Comparison of ENCODE assay signal across 12 cellular contexts in the genomic region with DNA sequence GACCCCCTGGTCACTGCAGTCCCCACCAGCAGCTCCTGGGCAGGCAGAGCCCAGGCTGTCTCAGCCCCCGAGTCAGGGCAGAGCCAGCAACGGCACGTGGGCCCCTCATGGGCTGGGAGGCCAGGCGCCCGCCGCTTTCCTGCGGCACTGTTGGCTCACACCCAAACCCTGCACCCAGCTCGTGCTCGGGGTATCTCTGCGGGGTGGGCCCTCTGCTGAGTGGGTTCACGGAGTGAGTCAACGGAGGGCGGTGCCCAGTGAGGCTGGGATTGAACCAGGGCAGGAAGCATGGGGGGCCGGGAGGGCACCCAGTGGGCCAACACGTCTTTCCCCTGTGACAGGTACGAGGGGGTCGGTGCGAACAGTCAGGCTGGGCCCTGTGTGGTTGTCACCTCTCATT. TPM values are rescaled to one million over a fixed set of nuclear protein-coding genes. Genes with fewer than 3 reads are reported as not detected.
DNase-seq lines count a peak whose midpoint lies in the region; ATAC-seq and TF ChIP-seq lines count a peak whose summit lies in the region.
"Had no signal": no experiment of that assay in that cellular context is flagged by ENCODE, and none has a peak within 500 bp of the region (broad histone marks: within the 10 kb centered on the region; RNA-seq: fewer than 3 reads in every experiment).

No MANE protein-coding gene starts in this region.

- H2AFZ ChIP-seq in smooth muscle cell (ENCODE audit: low read depth), result no peak overlapping the region
- H2AFZ ChIP-seq: GM23248 had no signal

- peaks cover 54 to 87% of the 10 kb centered on the region in 2 donors for H3K4me1 Mint-ChIP-seq in stimulated activated naive B cell treated with anti-CD40 and anti-IgM and Interleukin-4, amounts not matched to agents 10 μg/mL and 1 μg/mL and 100 μg/mL, for 72 hours
- no peaks in the 10 kb centered on the region for H3K4me1 Mint-ChIP-seq in endothelial cell (ENCODE audit: unreplicated experiment)

- peak in 1 of 4 donors; percentile 4 for ATAC-seq in right lobe of liver
- ATAC-seq in stimulated activated naive B cell treated with anti-CD40 and anti-IgM and Interleukin-4, amounts not matched to agents 10 μg/mL and 1 μg/mL and 100 μg/mL, for 72 hours (replicated peaks), result no peak

- no peak overlapping the region for H3K4me3 ChIP-seq in right lobe of liver
- no peak overlapping the region for H3K4me3 ChIP-seq in smooth muscle cell
- H3K4me3 ChIP-seq: GM23248 had no signal

- H4K20me1 ChIP-seq in smooth muscle cell (ENCODE audit: low read depth), result no peaks in the 10 kb centered on the region

- H3K27me3 Mint-ChIP-seq in stimulated activated naive B cell treated with anti-CD40 and anti-IgM and Interleukin-4, amounts not matched to agents 10 μg/mL and 1 μg/mL and 100 μg/mL, for 72 hours, result no peaks in the 10 kb centered on the region
- H3K27me3 Mint-ChIP-seq in endothelial cell (ENCODE audit: unreplicated experiment), result peaks cover 3% of the 10 kb centered on the region

- intact Hi-C loops in right lobe of liver (cut with DNase I), result no loop called here

- no peaks in the 10 kb centered on the region for H3K4me1 ChIP-seq in right lobe of liver
- no peaks in the 10 kb centered on the region for H3K4me1 ChIP-seq in smooth muscle cell (ENCODE audit: low read depth)

- no peaks in the 10 kb centered on the region for H3K79me2 ChIP-seq in smooth muscle cell (ENCODE audit: low read depth)

- peak overlapping the region; percentile 81 for H3K27ac Mint-ChIP-seq in stimulated activated naive B cell treated with anti-CD40 and anti-IgM and Interleukin-4, amounts not matched to agents 10 μg/mL and 1 μg/mL and 100 μg/mL, for 72 hours
- no peak overlapping the region for H3K27ac Mint-ChIP-seq in endothelial cell (ENCODE audit: unreplicated experiment)

- TF ChIP-seq CTCF in right lobe of liver (IDR thresholded peaks at IDR 0.05), result no peak
- no peak for TF ChIP-seq CTCF in smooth muscle cell (IDR thresholded peaks at IDR 0.05; ENCODE audit: borderline replicate concordance, insufficient read depth, poor library complexity, severe bottlenecking)
- no peak for TF ChIP-seq CTCF in endothelial cell (IDR thresholded peaks at IDR 0.05; ENCODE audit: unreplicated experiment)

- H3K27ac ChIP-seq in right lobe of liver, result no peak overlapping the region
- no peak overlapping the region for H3K27ac ChIP-seq in smooth muscle cell (ENCODE audit: low read depth)
- H3K27ac ChIP-seq: GM23248 had no signal

- H3K36me3 ChIP-seq in right lobe of liver (no peaks in the 10 kb centered on the region), smooth muscle cell (ENCODE audit: low read depth) (no peaks in the 10 kb centered on the region)

- DNase-seq in MV-4-11 (lab: John Stamatoyannopoulos, UW) (peak; percentile 62), activated gamma-delta T cell treated with Interleukin-2 at 50 U/mL for 16 hours (peak; percentile 89), right lobe of liver (peak; percentile 25 to 51 (median 48)), NCI-H1048 (lab: John Stamatoyannopoulos, UW) (no peak), AML-193 (lab: John Stamatoyannopoulos, UW) (no peak), smooth muscle cell (lab: John Stamatoyannopoulos, UW; ENCODE audit: unreplicated experiment) (no peak), endothelial cell (ENCODE audit: low spot score) (no peak)
- no peak for DNase-seq in stimulated activated naive B cell treated with anti-CD40 and anti-IgM and Interleukin-4, amounts not matched to agents 10 μg/mL and 1 μg/mL and 100 μg/mL, for 72 hours
- DNase-seq: GM23248, NCI-H526 treated with DMSO at 0.1 percent for 48 hours had no signal

- H3K27me3 ChIP-seq in right lobe of liver (no peaks in the 10 kb centered on the region), smooth muscle cell (ENCODE audit: low read depth) (no peaks in the 10 kb centered on the region)

- H3K9me3 Mint-ChIP-seq in stimulated activated naive B cell treated with anti-CD40 and anti-IgM and Interleukin-4, amounts not matched to agents 10 μg/mL and 1 μg/mL and 100 μg/mL, for 72 hours, result no peaks in the 10 kb centered on the region
- H3K9me3 Mint-ChIP-seq in endothelial cell (ENCODE audit: unreplicated experiment), result no peaks in the 10 kb centered on the region

- H3K9me3 ChIP-seq in right lobe of liver (no peaks in the 10 kb centered on the region), smooth muscle cell (replicated peaks; ENCODE audit: low read depth) (no peaks in the 10 kb centered on the region)

- no peak overlapping the region for H3K9ac ChIP-seq in smooth muscle cell (ENCODE audit: low read depth)
- H3K9ac ChIP-seq: GM23248 had no signal

- no peak for TF ChIP-seq POLR2A in right lobe of liver (IDR thresholded peaks at IDR 0.05)

- peak overlapping the region in 1 of 2 donors; percentile 47 for H3K4me3 Mint-ChIP-seq in stimulated activated naive B cell treated with anti-CD40 and anti-IgM and Interleukin-4, amounts not matched to agents 10 μg/mL and 1 μg/mL and 100 μg/mL, for 72 hours
- H3K4me3 Mint-ChIP-seq in endothelial cell (ENCODE audit: unreplicated experiment), result no peak overlapping the region

- 82% methylated on average over 3 of the region's 18 CpGs for WGBS in right lobe of liver (ENCODE audit: insufficient coverage, low coverage, low lambda C conversion rate, missing lambda C conversion rate)
- 91% methylated on average over 17 of the region's 18 CpGs for WGBS in smooth muscle cell (ENCODE audit: low lambda C conversion rate)

- no peak overlapping the region for H3K4me2 ChIP-seq in smooth muscle cell

- H3K36me3 Mint-ChIP-seq in stimulated activated naive B cell treated with anti-CD40 and anti-IgM and Interleukin-4, amounts not matched to agents 10 μg/mL and 1 μg/mL and 100 μg/mL, for 72 hours, result peaks cover 25 to 45% of the 10 kb centered on the region in 2 donors
- H3K36me3 Mint-ChIP-seq in endothelial cell (ENCODE audit: low read depth, unreplicated experiment), result no peaks in the 10 kb centered on the region

- no peaks in the 10 kb centered on the region for H3F3A ChIP-seq in smooth muscle cell (ENCODE audit: low read depth)

RNA-seq across cellular contexts. Expression of a gene that starts 28.9 kb away (rescaled TPM):
- total RNA-seq in right lobe of liver, result 1 to 10 TPM; 1.4 to 4.2 (median 2.7) TPM
- 2.0 and 3.0 TPM in 2 replicates for total RNA-seq in smooth muscle cell
- polyA plus RNA-seq in smooth muscle cell, result 1.3 and 2.4 TPM in 2 replicates
- total RNA-seq in endothelial cell (ENCODE audit: unreplicated experiment), result 1.7 TPM

RNA-seq across cellular contexts. Expression of a gene that starts 49.2 kb away (rescaled TPM):
- total RNA-seq in right lobe of liver (10 to 100 TPM; 15.6 to 38.3 (median 28.3) TPM), smooth muscle cell (17.0 and 26.3 TPM in 2 replicates), endothelial cell (ENCODE audit: unreplicated experiment) (61.3 TPM)
- polyA plus RNA-seq in smooth muscle cell, result 39.9 and 52.3 TPM in 2 replicates

RNA-seq across cellular contexts. Expression of a gene that starts 49.7 kb away (rescaled TPM):
- total RNA-seq in right lobe of liver (1 to 10 TPM; 3.2 to 6.5 (median 4.0) TPM), smooth muscle cell (10.0 and 10.4 TPM in 2 replicates), endothelial cell (ENCODE audit: unreplicated experiment) (10.2 TPM)
- polyA plus RNA-seq in smooth muscle cell, result 10.4 and 19.0 TPM in 2 replicates

RNA-seq across cellular contexts. Expression of a gene that starts 57.4 kb away (rescaled TPM):
- total RNA-seq in right lobe of liver (not detected), smooth muscle cell (not detected in 2 replicates), endothelial cell (ENCODE audit: unreplicated experiment) (not detected)
- 0.44 TPM in 1 of 2 replicates, not detected in the other for polyA plus RNA-seq in smooth muscle cell
- total RNA-seq: GM23248, HT1080, skeletal muscle tissue had no signal
- polyA plus RNA-seq: GM23248 had no signal

Comparison
In these comparisons a context has a peak if more than half of its experiments do, and no peak if none do; other contexts are left out.
1. DNase-seq: peak in MV-4-11 (single experiment), activated gamma-delta T cell treated with Interleukin-2 at 50 U/mL for 16 hours (single experiment) and right lobe of liver (3 of 3); none in stimulated activated naive B cell treated with anti-CD40 and anti-IgM and Interleukin-4, amounts not matched to agents 10 μg/mL and 1 μg/mL and 100 μg/mL, for 72 hours (single experiment), NCI-H1048 (single experiment), AML-193 (0 of 2), smooth muscle cell (single experiment) and endothelial cell (single experiment).